8 cellular contexts compared by ENCODE assay signal in genomic region chr17:44137891-44138709, GRCh38. TPM values are rescaled to one million over a fixed set of nuclear protein-coding genes. Genes with fewer than 3 reads are reported as not detected.
DNase-seq lines count a peak whose midpoint lies in the region; ATAC-seq and TF ChIP-seq lines count a peak whose summit lies in the region.

No MANE protein-coding gene starts in this region.

- peaks cover 10% of the 10 kb centered on the region for H3K79me2 ChIP-seq in ACC112 (ENCODE audit: control insufficient read depth, insufficient read depth, low read length, unreplicated experiment)
- H3K79me2 ChIP-seq in osteoblast (ENCODE audit: insufficient read depth, low read length): peaks cover 10% of the 10 kb centered on the region

- TF ChIP-seq CTCF in Panc1 (IDR thresholded peaks at IDR 0.05) (no peak), osteoblast (IDR thresholded peaks at IDR 0.05; ENCODE audit: extremely low read depth, low read depth, low read length) (no peak), tibial artery (IDR thresholded peaks at IDR 0.05) (no peak)

- CTCF ChIA-PET in Panc1 (lab: Charles Lee): interaction anchor here (0.5 to 0.9 kb wide), 3 partner anchors 30 to 292 kb away, joined by 3 read pairs; no protein-coding TSS in a partner anchor

- H3K27ac ChIP-seq in ACC112 (ENCODE audit: low read depth, low read length): peak overlapping the region; percentile 79
- peak overlapping the region; percentile 40 for H3K27ac ChIP-seq in Panc1 (ENCODE audit: low read length)
- peak overlapping the region; percentile 90 for H3K27ac ChIP-seq in osteoblast (ENCODE audit: low read depth, low read length)
- peak overlapping the region; percentile 66 to 70 for H3K27ac ChIP-seq in tibial artery

- H3K4me3 Mint-ChIP-seq in activated T-helper 17 cell treated with anti-CD3 and anti-CD28 coated beads, Interleukin-2, amount 50 U/mL, for 72 hours: peak overlapping the region; percentile 61

- H3K36me3 ChIP-seq in ACC112 (ENCODE audit: insufficient read depth, low read length) (no peaks in the 10 kb centered on the region), Panc1 (ENCODE audit: control insufficient read depth, insufficient read depth, low read length) (no peaks in the 10 kb centered on the region; the same call in 1 of the 2 replicates), osteoblast (ENCODE audit: insufficient read depth, low read length) (no peaks in the 10 kb centered on the region), tibial artery (no peaks in the 10 kb centered on the region)

- H3K4me2 ChIP-seq in osteoblast (ENCODE audit: insufficient read depth, low read length): peak overlapping the region; percentile 88

- no TSS peak for BruUV-seq in Panc1 (replicated peaks; lab: Mats Ljungman, UMichigan)

- peaks cover 6% of the 10 kb centered on the region for H3K4me1 Mint-ChIP-seq in activated T-helper 17 cell treated with anti-CD3 and anti-CD28 coated beads, Interleukin-2, amount 50 U/mL, for 72 hours

- H3K36me3 Mint-ChIP-seq in activated T-helper 17 cell treated with anti-CD3 and anti-CD28 coated beads, Interleukin-2, amount 50 U/mL, for 72 hours (ENCODE audit: low read depth): no peaks in the 10 kb centered on the region

- ATAC-seq in HG02798 (IDR thresholded peaks at IDR 0.05; ENCODE audit: poor library complexity, unreplicated experiment): peak; percentile 27
- peak; percentile 90 for ATAC-seq in Panc1
- peak; percentile 84 for ATAC-seq in activated T-helper 17 cell treated with anti-CD3 and anti-CD28 coated beads, Interleukin-2, amount 50 U/mL, for 72 hours (replicated peaks)
- no peak for ATAC-seq in GM21786 (IDR thresholded peaks at IDR 0.05; ENCODE audit: unreplicated experiment)

- intact Hi-C loops in Panc1 (cut with micrococcal nuclease; ENCODE audit: unreplicated experiment): no loop called here
- intact Hi-C loops in tibial artery (cut with DNase I; ENCODE audit: low total_unique reads): no loop called here

- no peaks in the 10 kb centered on the region for H4K20me1 ChIP-seq in osteoblast (ENCODE audit: insufficient read depth, low read length)

- POLR2A ChIA-PET in Panc1 (lab: Charles Lee): no interaction called here

- in situ Hi-C loops in Panc1 (cut with HindIII; ENCODE audit: low pct_unique_long_range_greater_than_20kb, low sequenced_read_pairs): no loop called here

- H3K27ac Mint-ChIP-seq in activated T-helper 17 cell treated with anti-CD3 and anti-CD28 coated beads, Interleukin-2, amount 50 U/mL, for 72 hours: peak overlapping the region; percentile 82

- H3K27me3 Mint-ChIP-seq in activated T-helper 17 cell treated with anti-CD3 and anti-CD28 coated beads, Interleukin-2, amount 50 U/mL, for 72 hours: no peaks in the 10 kb centered on the region

- H3K9me3 ChIP-seq in Panc1 (ENCODE audit: control insufficient read depth, insufficient read depth, low read depth, low read length): no peaks in the 10 kb centered on the region
- H3K9me3 ChIP-seq in osteoblast (ENCODE audit: low read depth, low read length): no peaks in the 10 kb centered on the region
- H3K9me3 ChIP-seq in tibial artery: no peaks in the 10 kb centered on the region

- H3K27me3 ChIP-seq in ACC112 (ENCODE audit: insufficient read depth, low read length): no peaks in the 10 kb centered on the region
- no peaks in the 10 kb centered on the region for H3K27me3 ChIP-seq in Panc1 (ENCODE audit: control insufficient read depth, insufficient read depth, low read length)
- H3K27me3 ChIP-seq in osteoblast (ENCODE audit: insufficient read depth, low read length): no peaks in the 10 kb centered on the region
- H3K27me3 ChIP-seq in tibial artery: no peaks in the 10 kb centered on the region

- H3K4me1 ChIP-seq in ACC112 (ENCODE audit: control insufficient read depth, insufficient read depth, low read length, unreplicated experiment) (peaks cover 22% of the 10 kb centered on the region), Panc1 (ENCODE audit: control insufficient read depth, insufficient read depth, low read length) (peaks cover 10% of the 10 kb centered on the region), osteoblast (ENCODE audit: insufficient read depth, low read length) (peaks cover 18% of the 10 kb centered on the region), tibial artery (peaks cover 0 to 28% (median 20%) of the 10 kb centered on the region in 4 donors)

- DNase-seq in Panc1 (ENCODE audit: low read depth, low spot score) (peak; percentile 73), fibroblast of the conjunctiva (ENCODE audit: low read depth) (peak; percentile 97), osteoblast (ENCODE audit: insufficient read length, low spot score, missing footprints) (peak; percentile 99), tibial artery (peak; percentile 92 to 96)

- peak overlapping the region; percentile 36 for H2AFZ ChIP-seq in ACC112 (ENCODE audit: low read length, unreplicated experiment)
- H2AFZ ChIP-seq in osteoblast (ENCODE audit: low read length): peak overlapping the region; percentile 86

- no peaks in the 10 kb centered on the region for H3K9me3 Mint-ChIP-seq in activated T-helper 17 cell treated with anti-CD3 and anti-CD28 coated beads, Interleukin-2, amount 50 U/mL, for 72 hours

- H3K4me3 ChIP-seq in ACC112 (ENCODE audit: low read depth, low read length): peak overlapping the region; percentile 65
- peak overlapping the region; percentile 14 to 42 for H3K4me3 ChIP-seq in Panc1 (ENCODE audit: low read depth in 2 of 2, low read length in 2 of 2)
- peak overlapping the region; percentile 62 for H3K4me3 ChIP-seq in osteoblast (ENCODE audit: insufficient read depth, low read length)
- H3K4me3 ChIP-seq in tibial artery: peak overlapping the region; percentile 6 to 17

RNA-seq across cellular contexts. Expression of gene HROB, which starts 3.6 kb away (rescaled TPM):
- total RNA-seq in Panc1 (2021; ENCODE audit: unreplicated experiment): 7.8 TPM
- 2.7 TPM for polyA plus RNA-seq in Panc1 (2012; ENCODE audit: insufficient read length)
- 10 to 100 TPM; 17.9 to 23.2 TPM for total RNA-seq in activated T-helper 17 cell treated with anti-CD3 and anti-CD28 coated beads, Interleukin-2, amount 50 U/mL, for 72 hours
- 1.8 TPM in 2 replicates for total RNA-seq in osteoblast

RNA-seq across cellular contexts. Expression of gene HDAC5, which starts 14.7 kb away (rescaled TPM):
- total RNA-seq in Panc1 (2021; ENCODE audit: unreplicated experiment): 11.5 TPM
- 27.9 TPM for polyA plus RNA-seq in Panc1 (2012; ENCODE audit: insufficient read length)
- total RNA-seq in activated T-helper 17 cell treated with anti-CD3 and anti-CD28 coated beads, Interleukin-2, amount 50 U/mL, for 72 hours: 10 to 100 TPM; 11.0 to 45.4 TPM
- 69.2 and 85.4 TPM in 2 replicates for total RNA-seq in osteoblast

RNA-seq across cellular contexts. Expression of gene ASB16, which starts 32.4 kb away (rescaled TPM):
- total RNA-seq in Panc1 (2021; ENCODE audit: unreplicated experiment): not detected
- 1.5 TPM for polyA plus RNA-seq in Panc1 (2012; ENCODE audit: insufficient read length)
- total RNA-seq in activated T-helper 17 cell treated with anti-CD3 and anti-CD28 coated beads, Interleukin-2, amount 50 U/mL, for 72 hours: under 1 TPM; 0.22 to 0.58 TPM
- total RNA-seq in osteoblast: not detected in 2 replicates

RNA-seq across cellular contexts. Expression of gene TMUB2, which starts 48.7 kb away (rescaled TPM):
- 30.7 TPM for total RNA-seq in Panc1 (2021; ENCODE audit: unreplicated experiment)
- polyA plus RNA-seq in Panc1 (2012; ENCODE audit: insufficient read length): 31.4 TPM
- 10 to 100 TPM; 26.6 to 39.6 TPM for total RNA-seq in activated T-helper 17 cell treated with anti-CD3 and anti-CD28 coated beads, Interleukin-2, amount 50 U/mL, for 72 hours
- total RNA-seq in osteoblast: 27.1 and 27.9 TPM in 2 replicates

Comparison
In these comparisons a context has a peak if more than half of its experiments do, and no peak if none do; other contexts are left out.
1. H3K27ac ChIP-seq: peak in every context shown above with its lines; median percentile 90 in osteoblast; 79 in ACC112; 68 in tibial artery; 40 in Panc1.
2. H3K4me3 ChIP-seq: peak in every context shown above with its lines; median percentile 65 in ACC112; 62 in osteoblast; 28 in Panc1; 12 in tibial artery.